Comparison of ENCODE assay signal across 1 cellular context in the genomic region with DNA sequence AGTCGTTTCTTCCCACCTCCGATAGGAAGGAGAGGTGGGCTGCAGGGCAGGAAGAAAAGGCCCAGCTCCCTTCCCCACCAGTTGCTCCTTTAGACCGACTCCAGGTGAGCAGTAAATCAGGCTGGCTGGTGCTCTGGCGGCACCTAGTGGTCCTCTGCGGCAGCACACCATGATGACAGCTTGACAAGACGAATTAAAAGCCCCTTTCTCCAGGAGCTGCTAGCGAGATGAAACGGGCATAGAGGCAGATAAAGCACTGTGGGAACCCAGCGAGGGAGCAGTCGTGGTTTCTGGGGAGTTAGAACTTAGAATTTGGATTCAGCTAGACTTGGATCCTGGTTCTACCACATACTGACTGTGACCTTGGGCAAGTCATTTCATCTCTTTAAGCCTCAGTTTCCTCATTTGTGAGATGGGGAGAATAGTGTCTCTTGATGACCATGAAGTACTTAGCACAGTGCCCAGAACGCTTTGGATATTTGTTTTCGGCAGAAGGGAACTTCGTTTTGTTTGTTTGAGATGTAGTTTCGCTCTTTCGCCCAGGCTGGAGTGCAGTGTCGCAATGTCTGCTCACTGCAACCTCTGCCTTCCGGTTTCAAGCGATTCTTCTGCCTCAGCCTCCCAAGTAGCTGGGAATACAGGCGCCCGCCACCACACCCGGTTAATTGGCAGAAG.
TF ChIP-seq lines count a peak whose summit lies in the region.

No MANE protein-coding gene starts in this region.

TF ChIP-seq in HepG2, 621 proteins besides CTCF, POLR2A, EP300 and RAD21 (continued from another document and continues in another):
- TF ChIP-seq SP140L (CRISPR knock-in tag; IDR thresholded peaks at IDR 0.05; ENCODE audit: borderline replicate concordance), result peak; percentile 27; the same call in 1 of the 2 replicates
- TF ChIP-seq, protein P1, sequence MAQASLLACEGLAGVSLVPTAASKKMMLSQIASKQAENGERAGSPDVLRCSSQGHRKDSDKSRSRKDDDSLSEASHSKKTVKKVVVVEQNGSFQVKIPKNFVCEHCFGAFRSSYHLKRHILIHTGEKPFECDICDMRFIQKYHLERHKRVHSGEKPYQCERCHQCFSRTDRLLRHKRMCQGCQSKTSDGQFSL (CRISPR knock-in tag; IDR thresholded peaks at IDR 0.05), result no peak
- TF ChIP-seq XRCC5 (optimal IDR thresholded peaks at IDR 0.05; ENCODE audit: low read length), result peak; percentile 46
- TF ChIP-seq, protein P2, sequence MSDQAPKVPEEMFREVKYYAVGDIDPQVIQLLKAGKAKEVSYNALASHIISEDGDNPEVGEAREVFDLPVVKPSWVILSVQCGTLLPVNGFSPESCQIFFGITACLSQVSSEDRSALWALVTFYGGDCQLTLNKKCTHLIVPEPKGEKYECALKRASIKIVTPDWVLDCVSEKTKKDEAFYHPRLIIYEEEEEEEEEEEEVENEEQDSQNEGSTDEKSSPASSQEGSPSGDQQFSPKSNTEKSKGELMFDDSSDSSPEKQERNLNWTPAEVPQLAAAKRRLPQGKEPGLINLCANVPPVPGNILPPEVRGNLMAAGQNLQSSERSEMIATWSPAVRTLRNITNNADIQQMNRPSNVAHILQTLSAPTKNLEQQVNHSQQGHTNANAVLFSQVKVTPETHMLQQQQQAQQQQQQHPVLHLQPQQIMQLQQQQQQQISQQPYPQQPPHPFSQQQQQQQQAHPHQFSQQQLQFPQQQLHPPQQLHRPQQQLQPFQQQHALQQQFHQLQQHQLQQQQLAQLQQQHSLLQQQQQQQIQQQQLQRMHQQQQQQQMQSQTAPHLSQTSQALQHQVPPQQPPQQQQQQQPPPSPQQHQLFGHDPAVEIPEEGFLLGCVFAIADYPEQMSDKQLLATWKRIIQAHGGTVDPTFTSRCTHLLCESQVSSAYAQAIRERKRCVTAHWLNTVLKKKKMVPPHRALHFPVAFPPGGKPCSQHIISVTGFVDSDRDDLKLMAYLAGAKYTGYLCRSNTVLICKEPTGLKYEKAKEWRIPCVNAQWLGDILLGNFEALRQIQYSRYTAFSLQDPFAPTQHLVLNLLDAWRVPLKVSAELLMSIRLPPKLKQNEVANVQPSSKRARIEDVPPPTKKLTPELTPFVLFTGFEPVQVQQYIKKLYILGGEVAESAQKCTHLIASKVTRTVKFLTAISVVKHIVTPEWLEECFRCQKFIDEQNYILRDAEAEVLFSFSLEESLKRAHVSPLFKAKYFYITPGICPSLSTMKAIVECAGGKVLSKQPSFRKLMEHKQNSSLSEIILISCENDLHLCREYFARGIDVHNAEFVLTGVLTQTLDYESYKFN (CRISPR knock-in tag; conservative IDR thresholded peaks at IDR 0.05), result 0 out of 2 replicates have a peak, but pooled peaks have one; percentile 35
- no peak for TF ChIP-seq ZNF274 (CRISPR knock-in tag; IDR thresholded peaks at IDR 0.05)
- peak; percentile 84 for TF ChIP-seq ZMYM3 (CRISPR knock-in tag; IDR thresholded peaks at IDR 0.05)
- TF ChIP-seq FOXA1 (IDR thresholded peaks at IDR 0.05), result no peak
- TF ChIP-seq FOXA1 (CRISPR knock-in tag; IDR thresholded peaks at IDR 0.05), result peak; percentile 7; the same call in 1 of the 2 replicates
- TF ChIP-seq, protein P3, sequence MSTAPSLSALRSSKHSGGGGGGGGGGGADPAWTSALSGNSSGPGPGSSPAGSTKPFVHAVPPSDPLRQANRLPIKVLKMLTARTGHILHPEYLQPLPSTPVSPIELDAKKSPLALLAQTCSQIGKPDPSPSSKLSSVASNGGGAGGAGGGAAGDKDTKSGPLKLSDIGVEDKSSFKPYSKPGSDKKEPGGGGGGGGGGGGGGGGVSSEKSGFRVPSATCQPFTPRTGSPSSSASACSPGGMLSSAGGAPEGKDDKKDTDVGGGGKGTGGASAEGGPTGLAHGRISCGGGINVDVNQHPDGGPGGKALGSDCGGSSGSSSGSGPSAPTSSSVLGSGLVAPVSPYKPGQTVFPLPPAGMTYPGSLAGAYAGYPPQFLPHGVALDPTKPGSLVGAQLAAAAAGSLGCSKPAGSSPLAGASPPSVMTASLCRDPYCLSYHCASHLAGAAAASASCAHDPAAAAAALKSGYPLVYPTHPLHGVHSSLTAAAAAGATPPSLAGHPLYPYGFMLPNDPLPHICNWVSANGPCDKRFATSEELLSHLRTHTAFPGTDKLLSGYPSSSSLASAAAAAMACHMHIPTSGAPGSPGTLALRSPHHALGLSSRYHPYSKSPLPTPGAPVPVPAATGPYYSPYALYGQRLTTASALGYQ (CRISPR knock-in tag; IDR thresholded peaks at IDR 0.05), result no peak
- TF ChIP-seq, protein P4, sequence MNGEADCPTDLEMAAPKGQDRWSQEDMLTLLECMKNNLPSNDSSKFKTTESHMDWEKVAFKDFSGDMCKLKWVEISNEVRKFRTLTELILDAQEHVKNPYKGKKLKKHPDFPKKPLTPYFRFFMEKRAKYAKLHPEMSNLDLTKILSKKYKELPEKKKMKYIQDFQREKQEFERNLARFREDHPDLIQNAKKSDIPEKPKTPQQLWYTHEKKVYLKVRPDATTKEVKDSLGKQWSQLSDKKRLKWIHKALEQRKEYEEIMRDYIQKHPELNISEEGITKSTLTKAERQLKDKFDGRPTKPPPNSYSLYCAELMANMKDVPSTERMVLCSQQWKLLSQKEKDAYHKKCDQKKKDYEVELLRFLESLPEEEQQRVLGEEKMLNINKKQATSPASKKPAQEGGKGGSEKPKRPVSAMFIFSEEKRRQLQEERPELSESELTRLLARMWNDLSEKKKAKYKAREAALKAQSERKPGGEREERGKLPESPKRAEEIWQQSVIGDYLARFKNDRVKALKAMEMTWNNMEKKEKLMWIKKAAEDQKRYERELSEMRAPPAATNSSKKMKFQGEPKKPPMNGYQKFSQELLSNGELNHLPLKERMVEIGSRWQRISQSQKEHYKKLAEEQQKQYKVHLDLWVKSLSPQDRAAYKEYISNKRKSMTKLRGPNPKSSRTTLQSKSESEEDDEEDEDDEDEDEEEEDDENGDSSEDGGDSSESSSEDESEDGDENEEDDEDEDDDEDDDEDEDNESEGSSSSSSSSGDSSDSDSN (CRISPR knock-in tag; IDR thresholded peaks at IDR 0.05), result peak; percentile 28; the same call in 1 of the 2 replicates
- 0 out of 2 replicates have a peak, but pooled peaks have one; percentile 63 for TF ChIP-seq GTF3A (CRISPR knock-in tag; conservative IDR thresholded peaks at IDR 0.05)
- TF ChIP-seq, protein P5, sequence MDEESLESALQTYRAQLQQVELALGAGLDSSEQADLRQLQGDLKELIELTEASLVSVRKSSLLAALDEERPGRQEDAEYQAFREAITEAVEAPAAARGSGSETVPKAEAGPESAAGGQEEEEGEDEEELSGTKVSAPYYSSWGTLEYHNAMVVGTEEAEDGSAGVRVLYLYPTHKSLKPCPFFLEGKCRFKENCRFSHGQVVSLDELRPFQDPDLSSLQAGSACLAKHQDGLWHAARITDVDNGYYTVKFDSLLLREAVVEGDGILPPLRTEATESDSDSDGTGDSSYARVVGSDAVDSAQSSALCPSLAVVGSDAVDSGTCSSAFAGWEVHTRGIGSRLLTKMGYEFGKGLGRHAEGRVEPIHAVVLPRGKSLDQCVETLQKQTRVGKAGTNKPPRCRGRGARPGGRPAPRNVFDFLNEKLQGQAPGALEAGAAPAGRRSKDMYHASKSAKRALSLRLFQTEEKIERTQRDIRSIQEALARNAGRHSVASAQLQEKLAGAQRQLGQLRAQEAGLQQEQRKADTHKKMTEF (CRISPR knock-in tag; IDR thresholded peaks at IDR 0.05), result peak; percentile 28; the same call in 1 of the 2 replicates
- TF ChIP-seq SOX13 (IDR thresholded peaks at IDR 0.05), result no peak
- peak in 1 of 2 experiments; percentile 3; a peak in 1 of 4 replicates for TF ChIP-seq SOX13 (CRISPR knock-in tag; conservative IDR thresholded peaks at IDR 0.05 in 1 of 2, IDR thresholded peaks at IDR 0.05 in 1 of 2)
- TF ChIP-seq FOSL2 (CRISPR knock-in tag; IDR thresholded peaks at IDR 0.05), result peak; percentile 22; the same call in 1 of the 2 replicates
- peak; percentile 39; the same call in 1 of the 2 replicates for TF ChIP-seq YEATS4 (CRISPR knock-in tag; IDR thresholded peaks at IDR 0.05; ENCODE audit: borderline replicate concordance)
- TF ChIP-seq, protein P6, sequence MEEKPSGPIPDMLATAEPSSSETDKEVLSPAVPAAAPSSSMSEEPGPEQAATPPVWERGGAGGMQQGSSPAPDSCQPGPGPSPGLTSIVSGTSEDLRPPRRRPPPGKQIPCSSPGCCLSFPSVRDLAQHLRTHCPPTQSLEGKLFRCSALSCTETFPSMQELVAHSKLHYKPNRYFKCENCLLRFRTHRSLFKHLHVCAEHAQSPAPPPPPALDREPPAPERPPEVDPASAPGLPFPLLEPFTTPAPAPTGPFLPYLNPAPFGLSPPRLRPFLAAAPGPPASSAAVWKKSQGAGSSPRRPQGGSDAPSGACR (CRISPR knock-in tag; IDR thresholded peaks at IDR 0.05), result 0 out of 2 replicates have a peak, but pooled peaks have one; percentile 24
- no peak for TF ChIP-seq PAWR (CRISPR knock-in tag; IDR thresholded peaks at IDR 0.05; ENCODE audit: borderline replicate concordance)
- 0 out of 2 replicates have a peak, but pooled peaks have one; percentile 62 for TF ChIP-seq ZNF124 (CRISPR knock-in tag; IDR thresholded peaks at IDR 0.05)
- peak; percentile 73 for TF ChIP-seq GABPB1 (CRISPR knock-in tag; IDR thresholded peaks at IDR 0.05)
- no peak for TF ChIP-seq NAIF1 (CRISPR knock-in tag; IDR thresholded peaks at IDR 0.05; ENCODE audit: borderline replicate concordance)
- no peak for TF ChIP-seq ZNF546 (CRISPR knock-in tag; conservative IDR thresholded peaks at IDR 0.05)
- TF ChIP-seq ZNF589 (CRISPR knock-in tag; conservative IDR thresholded peaks at IDR 0.05), result no peak
- no peak for TF ChIP-seq PHF21A (CRISPR knock-in tag; IDR thresholded peaks at IDR 0.05)
- peak; percentile 45; the same call in 1 of the 2 replicates for TF ChIP-seq HOXA5 (CRISPR knock-in tag; IDR thresholded peaks at IDR 0.05)
- no peak for TF ChIP-seq ZNF766 (CRISPR knock-in tag; IDR thresholded peaks at IDR 0.05; ENCODE audit: borderline replicate concordance)
- TF ChIP-seq, protein P7, sequence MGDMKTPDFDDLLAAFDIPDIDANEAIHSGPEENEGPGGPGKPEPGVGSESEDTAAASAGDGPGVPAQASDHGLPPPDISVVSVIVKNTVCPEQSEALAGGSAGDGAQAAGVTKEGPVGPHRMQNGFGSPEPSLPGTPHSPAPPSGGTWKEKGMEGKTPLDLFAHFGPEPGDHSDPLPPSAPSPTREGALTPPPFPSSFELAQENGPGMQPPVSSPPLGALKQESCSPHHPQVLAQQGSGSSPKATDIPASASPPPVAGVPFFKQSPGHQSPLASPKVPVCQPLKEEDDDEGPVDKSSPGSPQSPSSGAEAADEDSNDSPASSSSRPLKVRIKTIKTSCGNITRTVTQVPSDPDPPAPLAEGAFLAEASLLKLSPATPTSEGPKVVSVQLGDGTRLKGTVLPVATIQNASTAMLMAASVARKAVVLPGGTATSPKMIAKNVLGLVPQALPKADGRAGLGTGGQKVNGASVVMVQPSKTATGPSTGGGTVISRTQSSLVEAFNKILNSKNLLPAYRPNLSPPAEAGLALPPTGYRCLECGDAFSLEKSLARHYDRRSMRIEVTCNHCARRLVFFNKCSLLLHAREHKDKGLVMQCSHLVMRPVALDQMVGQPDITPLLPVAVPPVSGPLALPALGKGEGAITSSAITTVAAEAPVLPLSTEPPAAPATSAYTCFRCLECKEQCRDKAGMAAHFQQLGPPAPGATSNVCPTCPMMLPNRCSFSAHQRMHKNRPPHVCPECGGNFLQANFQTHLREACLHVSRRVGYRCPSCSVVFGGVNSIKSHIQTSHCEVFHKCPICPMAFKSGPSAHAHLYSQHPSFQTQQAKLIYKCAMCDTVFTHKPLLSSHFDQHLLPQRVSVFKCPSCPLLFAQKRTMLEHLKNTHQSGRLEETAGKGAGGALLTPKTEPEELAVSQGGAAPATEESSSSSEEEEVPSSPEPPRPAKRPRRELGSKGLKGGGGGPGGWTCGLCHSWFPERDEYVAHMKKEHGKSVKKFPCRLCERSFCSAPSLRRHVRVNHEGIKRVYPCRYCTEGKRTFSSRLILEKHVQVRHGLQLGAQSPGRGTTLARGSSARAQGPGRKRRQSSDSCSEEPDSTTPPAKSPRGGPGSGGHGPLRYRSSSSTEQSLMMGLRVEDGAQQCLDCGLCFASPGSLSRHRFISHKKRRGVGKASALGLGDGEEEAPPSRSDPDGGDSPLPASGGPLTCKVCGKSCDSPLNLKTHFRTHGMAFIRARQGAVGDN (CRISPR knock-in tag; IDR thresholded peaks at IDR 0.05), result peak; percentile 46
- peak; percentile 45; the same call in 1 of the 2 replicates for TF ChIP-seq NR2C2 (CRISPR knock-in tag; IDR thresholded peaks at IDR 0.05; ENCODE audit: borderline replicate concordance)
- 0 out of 2 replicates have a peak, but pooled peaks have one; percentile 31 for TF ChIP-seq ZBTB38 (CRISPR knock-in tag; IDR thresholded peaks at IDR 0.05)
- TF ChIP-seq NR2F2 (IDR thresholded peaks at IDR 0.05; ENCODE audit: borderline replicate concordance, low read depth), result no peak
- peak; percentile 88; the same call in 1 of the 2 replicates for TF ChIP-seq ZNF230 (CRISPR knock-in tag; IDR thresholded peaks at IDR 0.05)
- TF ChIP-seq, protein P8, sequence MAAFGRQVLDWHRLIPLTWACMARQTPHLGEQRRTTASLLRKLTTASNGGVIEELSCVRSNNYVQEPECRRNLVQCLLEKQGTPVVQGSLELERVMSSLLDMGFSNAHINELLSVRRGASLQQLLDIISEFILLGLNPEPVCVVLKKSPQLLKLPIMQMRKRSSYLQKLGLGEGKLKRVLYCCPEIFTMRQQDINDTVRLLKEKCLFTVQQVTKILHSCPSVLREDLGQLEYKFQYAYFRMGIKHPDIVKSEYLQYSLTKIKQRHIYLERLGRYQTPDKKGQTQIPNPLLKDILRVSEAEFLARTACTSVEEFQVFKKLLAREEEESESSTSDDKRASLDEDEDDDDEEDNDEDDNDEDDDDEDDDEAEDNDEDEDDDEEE (CRISPR knock-in tag; IDR thresholded peaks at IDR 0.05), result no peak
- TF ChIP-seq, protein P9, sequence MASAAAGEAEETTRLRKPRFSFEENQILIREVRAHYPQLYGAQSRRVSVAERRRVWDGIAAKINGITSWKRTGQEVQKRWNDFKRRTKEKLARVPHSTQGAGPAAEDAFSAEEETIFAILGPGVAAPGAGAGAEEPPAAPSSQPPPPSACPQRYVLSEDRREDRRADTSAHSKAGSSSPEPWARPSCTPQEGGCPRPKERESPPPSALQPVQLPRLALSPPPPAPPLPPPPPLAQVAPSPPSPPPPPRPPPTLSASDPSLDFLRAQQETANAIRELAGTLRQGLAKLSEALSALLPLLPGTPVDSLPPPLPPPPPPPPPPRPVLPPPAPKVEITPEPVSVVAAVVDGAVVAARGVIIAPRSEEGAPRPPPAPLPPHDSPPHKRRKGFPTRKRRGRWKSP (CRISPR knock-in tag; IDR thresholded peaks at IDR 0.05), result no peak
- TF ChIP-seq YEATS2 (CRISPR knock-in tag; IDR thresholded peaks at IDR 0.05; ENCODE audit: borderline replicate concordance), result 0 out of 2 replicates have a peak, but pooled peaks have one; percentile 21
- no peak for TF ChIP-seq ETV6 (CRISPR knock-in tag; conservative IDR thresholded peaks at IDR 0.05)
